ENCODE assay signal across 24 cellular contexts in the genomic region with DNA sequence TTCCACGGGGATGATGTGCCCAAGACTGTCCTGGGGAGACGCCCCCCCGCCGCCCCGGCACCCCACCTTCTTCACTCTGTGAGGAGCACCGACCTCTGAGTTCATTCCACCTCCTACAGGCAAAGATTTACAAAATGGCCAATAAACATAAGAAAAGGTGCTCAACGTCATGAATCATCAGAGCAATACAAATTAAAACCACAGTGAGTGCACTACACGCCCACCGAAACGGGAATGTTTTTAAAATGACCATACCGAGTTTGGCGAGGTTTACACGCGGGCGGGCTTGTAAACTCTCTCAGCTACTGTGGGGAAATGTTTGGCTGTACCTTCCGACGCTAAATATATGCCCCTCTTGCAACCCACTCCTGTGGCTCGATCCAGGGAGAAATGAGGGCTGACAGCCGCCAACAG. TPM values are rescaled to one million over a fixed set of nuclear protein-coding genes. Genes with fewer than 3 reads are reported as not detected.
DNase-seq lines count a peak whose midpoint lies in the region; ATAC-seq and TF ChIP-seq lines count a peak whose summit lies in the region.
"Had no signal": no experiment of that assay in that cellular context is flagged by ENCODE, and none has a peak within 500 bp of the region (broad histone marks: within the 10 kb centered on the region; RNA-seq: fewer than 3 reads in every experiment).

No MANE protein-coding gene starts in this region.

- H3K4me3 ChIP-seq in HEK293 (ENCODE audit: low read depth, low read length): no peak overlapping the region
- no peak overlapping the region for H3K4me3 ChIP-seq in fibroblast of mammary gland (ENCODE audit: control insufficient read depth, low read depth, low read length)
- H3K4me3 ChIP-seq: cardiac muscle cell, esophagus squamous epithelium, heart right ventricle, upper lobe of right lung had no signal

- CTCF ChIA-PET in HEK293 (lab: Yijun Ruan, JAX): interaction anchor here (0.6 to 1.6 kb wide), 3 partner anchors 11 to 34 kb away, joined by 3 to 7 read pairs (median 5); no protein-coding TSS in a partner anchor

- H3K36me3 Mint-ChIP-seq in stimulated activated naive B cell treated with anti-CD40 and anti-IgM and Interleukin-4, amounts not matched to agents 10 μg/mL and 1 μg/mL and 100 μg/mL, for 72 hours: no peaks in the 10 kb centered on the region
- H3K36me3 Mint-ChIP-seq: CD14-positive monocyte had no signal

- no peak for ATAC-seq in stimulated activated naive B cell treated with anti-CD40 and anti-IgM and Interleukin-4, amounts not matched to agents 10 μg/mL and 1 μg/mL and 100 μg/mL, for 72 hours (replicated peaks)
- ATAC-seq in GM21360 (IDR thresholded peaks at IDR 0.05; ENCODE audit: unreplicated experiment) (no peak), HG02588 (IDR thresholded peaks at IDR 0.05; ENCODE audit: unreplicated experiment) (no peak), GM21528 (IDR thresholded peaks at IDR 0.05; ENCODE audit: low FRiP score, unreplicated experiment) (no peak)
- ATAC-seq: heart right ventricle; stimulated activated naive CD8-positive, alpha-beta T cell treated with anti-CD3 and anti-CD28 coated beads, Interleukin-15, Interleukin-2, amounts not matched to agents 100 U/mL and 50 U/mL, for 24 hours; upper lobe of right lung had no signal

- POLR2A ChIA-PET in HEK293 (lab: Yijun Ruan, JAX): no interaction called here

- DNase-seq in A172 (ENCODE audit: low spot score) (peak; percentile 54), SW480 (ENCODE audit: low spot score) (peak; percentile 54), fibroblast of mammary gland (ENCODE audit: low read depth) (peak; percentile 75)
- DNase-seq in stimulated activated naive B cell treated with anti-CD40 and anti-IgM and Interleukin-4, amounts not matched to agents 10 μg/mL and 1 μg/mL and 100 μg/mL, for 72 hours: no peak
- DNase-seq: 8988T; activated CD4-positive, alpha-beta T cell treated with anti-CD3 and anti-CD28 coated beads, Interleukin-2, amount 50 U/mL, for 4 hours; activated naive CD4-positive, alpha-beta T cell treated with anti-CD3 and anti-CD28 coated beads, Interleukin-2, amount 50 U/mL, for 16 hours; DMS153; esophagus squamous epithelium; heart right ventricle; NCI-H1105; NCI-H2171 treated with DMSO at 0.1 percent for 48 hours; NCI-H82; nephron progenitor cell; RPMI8226; stimulated activated naive CD8-positive, alpha-beta T cell treated with anti-CD3 and anti-CD28 coated beads, Interleukin-15, Interleukin-2, amounts not matched to agents 100 U/mL and 50 U/mL, for 24 hours had no signal

- TF ChIP-seq CTCF in HEK293 (tag by site-specific recombination; IDR thresholded peaks at IDR 0.05) (no peak), fibroblast of mammary gland (conservative IDR thresholded peaks at IDR 0.05; ENCODE audit: control insufficient read depth, insufficient read depth, low read depth, low read length) (no peak)

- no peak overlapping the region for H3K27ac Mint-ChIP-seq in stimulated activated naive B cell treated with anti-CD40 and anti-IgM and Interleukin-4, amounts not matched to agents 10 μg/mL and 1 μg/mL and 100 μg/mL, for 72 hours
- H3K27ac Mint-ChIP-seq: CD14-positive monocyte, nephron progenitor cell had no signal

- no peaks in the 10 kb centered on the region for H3K36me3 ChIP-seq in HEK293 (ENCODE audit: control insufficient read depth in 2 of 2, insufficient read depth in 1 of 2, low read length in 2 of 2)
- H3K36me3 ChIP-seq: cardiac muscle cell, esophagus squamous epithelium, heart right ventricle, upper lobe of right lung had no signal

- peaks cover 38 to 52% of the 10 kb centered on the region in 2 donors for H3K27me3 Mint-ChIP-seq in stimulated activated naive B cell treated with anti-CD40 and anti-IgM and Interleukin-4, amounts not matched to agents 10 μg/mL and 1 μg/mL and 100 μg/mL, for 72 hours

- H3K27ac ChIP-seq in HEK293 (ENCODE audit: extremely low read depth, low read depth, low read length): no peak overlapping the region
- H3K27ac ChIP-seq: cardiac muscle cell, esophagus squamous epithelium, heart right ventricle, KMS-11, upper lobe of right lung had no signal

- H3K9me3 Mint-ChIP-seq in stimulated activated naive B cell treated with anti-CD40 and anti-IgM and Interleukin-4, amounts not matched to agents 10 μg/mL and 1 μg/mL and 100 μg/mL, for 72 hours: no peaks in the 10 kb centered on the region
- H3K9me3 Mint-ChIP-seq: CD14-positive monocyte, nephron progenitor cell had no signal

- no peaks in the 10 kb centered on the region for H3K9me3 ChIP-seq in HEK293 (ENCODE audit: control insufficient read depth, insufficient read depth, low read depth, low read length)
- H3K9me3 ChIP-seq: esophagus squamous epithelium, heart right ventricle, upper lobe of right lung had no signal

- no peak overlapping the region for H3K4me3 Mint-ChIP-seq in stimulated activated naive B cell treated with anti-CD40 and anti-IgM and Interleukin-4, amounts not matched to agents 10 μg/mL and 1 μg/mL and 100 μg/mL, for 72 hours
- H3K4me3 Mint-ChIP-seq: CD14-positive monocyte, nephron progenitor cell had no signal

- H3K4me1 ChIP-seq in HEK293 (ENCODE audit: control insufficient read depth, insufficient read depth, low read length): 0 out of 2 replicates have a peak, but pooled peaks cover 2% of the 10 kb centered on the region
- H3K4me1 ChIP-seq: esophagus squamous epithelium, heart right ventricle, upper lobe of right lung had no signal

- H3K4me1 Mint-ChIP-seq in stimulated activated naive B cell treated with anti-CD40 and anti-IgM and Interleukin-4, amounts not matched to agents 10 μg/mL and 1 μg/mL and 100 μg/mL, for 72 hours: peaks cover 0 to 8% of the 10 kb centered on the region in 2 donors

TF ChIP-seq in HEK293, 187 proteins besides CTCF, POLR2A, EP300 and RAD21:
- TF ChIP-seq ELK4 (IDR thresholded peaks at IDR 0.05; ENCODE audit: borderline replicate concordance, low read depth, low read length) (no peak), GLIS1 (tag by site-specific recombination; IDR thresholded peaks at IDR 0.05) (peak; percentile 31; the same call in 1 of the 2 replicates), EGR2 (tag by site-specific recombination; IDR thresholded peaks at IDR 0.05; ENCODE audit: low read depth) (peak; percentile 96), ZNF843 (tag by site-specific recombination; IDR thresholded peaks at IDR 0.05) (no peak), ZNF629 (tag by site-specific recombination; IDR thresholded peaks at IDR 0.05) (peak; percentile 28; the same call in 1 of the 2 replicates), ZIC2 (tag by site-specific recombination; IDR thresholded peaks at IDR 0.05) (peak; percentile 75), KLF9 (tag by site-specific recombination; IDR thresholded peaks at IDR 0.05; ENCODE audit: low read depth) (peak; percentile 58; the same call in 1 of the 2 replicates), ZFP37 (tag by site-specific recombination; IDR thresholded peaks at IDR 0.05) (no peak), ZSCAN16 (tag by site-specific recombination; IDR thresholded peaks at IDR 0.05) (no peak), ZNF785 (tag by site-specific recombination; IDR thresholded peaks at IDR 0.05) (no peak), ZFHX2 (tag by site-specific recombination; conservative IDR thresholded peaks at IDR 0.05) (peak; percentile 97), FEZF1 (tag by site-specific recombination; IDR thresholded peaks at IDR 0.05) (peak; percentile 61; the same call in 1 of the 2 replicates)
- TF ChIP-seq, protein P1, sequence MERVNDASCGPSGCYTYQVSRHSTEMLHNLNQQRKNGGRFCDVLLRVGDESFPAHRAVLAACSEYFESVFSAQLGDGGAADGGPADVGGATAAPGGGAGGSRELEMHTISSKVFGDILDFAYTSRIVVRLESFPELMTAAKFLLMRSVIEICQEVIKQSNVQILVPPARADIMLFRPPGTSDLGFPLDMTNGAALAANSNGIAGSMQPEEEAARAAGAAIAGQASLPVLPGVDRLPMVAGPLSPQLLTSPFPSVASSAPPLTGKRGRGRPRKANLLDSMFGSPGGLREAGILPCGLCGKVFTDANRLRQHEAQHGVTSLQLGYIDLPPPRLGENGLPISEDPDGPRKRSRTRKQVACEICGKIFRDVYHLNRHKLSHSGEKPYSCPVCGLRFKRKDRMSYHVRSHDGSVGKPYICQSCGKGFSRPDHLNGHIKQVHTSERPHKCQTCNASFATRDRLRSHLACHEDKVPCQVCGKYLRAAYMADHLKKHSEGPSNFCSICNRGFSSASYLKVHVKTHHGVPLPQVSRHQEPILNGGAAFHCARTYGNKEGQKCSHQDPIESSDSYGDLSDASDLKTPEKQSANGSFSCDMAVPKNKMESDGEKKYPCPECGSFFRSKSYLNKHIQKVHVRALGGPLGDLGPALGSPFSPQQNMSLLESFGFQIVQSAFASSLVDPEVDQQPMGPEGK (tag by site-specific recombination; IDR thresholded peaks at IDR 0.05): peak; percentile 40; the same call in 1 of the 2 replicates

RNA-seq across cellular contexts. Expression of gene NPTXR, which starts 7.9 kb away (rescaled TPM):
- 1.9 and 2.7 TPM in 2 replicates for total RNA-seq in A172 (2014; rRNA removed; shearing (Covaris generic))

RNA-seq across cellular contexts. Expression of gene CBX6, which starts 36.1 kb away (rescaled TPM):
- 20.1 and 20.9 TPM in 2 replicates for total RNA-seq in A172 (2014; rRNA removed; shearing (Covaris generic))

RNA-seq across cellular contexts. Expression of gene DNAL4, which starts 42.0 kb away (rescaled TPM):
- 11.7 TPM in 2 replicates for total RNA-seq in A172 (2014; rRNA removed; shearing (Covaris generic))
